In the genomic region with DNA sequence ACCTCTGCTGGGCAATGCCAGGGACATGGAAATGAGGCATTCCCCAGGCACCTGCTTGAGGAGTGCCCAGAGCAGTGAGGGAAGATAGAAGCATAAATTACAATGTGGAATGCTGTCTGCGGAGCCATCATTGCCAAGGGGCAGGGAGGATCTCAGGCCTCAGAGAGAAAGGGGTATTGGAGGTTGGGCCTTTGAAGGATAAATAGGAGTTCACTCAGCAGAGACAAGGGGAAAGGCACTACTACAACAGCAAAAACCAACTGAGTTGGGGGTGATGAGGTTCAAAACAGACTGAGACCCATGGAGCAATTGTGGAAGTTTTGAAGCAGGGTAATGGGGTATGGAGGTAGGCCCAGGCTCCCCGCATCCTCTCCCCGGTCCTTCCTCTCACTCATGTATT, we compare ENCODE assay signal across 27 cellular contexts.
"Had no signal": no experiment of that assay in that cellular context is flagged by ENCODE, and none has a peak within 500 bp of the region (broad histone marks: within the 10 kb centered on the region; RNA-seq: fewer than 3 reads in every experiment).

No MANE protein-coding gene starts in this region.

- H3K9me3 Mint-ChIP-seq: activated naive CD4-positive, alpha-beta T cell treated with anti-CD3 and anti-CD28 coated beads, Interleukin-2, amount 10 ng/mL, durations not matched to agents 7 days and 5 days; naive thymus-derived CD4-positive, alpha-beta T cell; stimulated activated naive CD8-positive, alpha-beta T cell treated with anti-CD3 and anti-CD28 coated beads, Interleukin-15, amount 100 ng/mL, for 72 hours; T-helper 1 cell treated with Interleukin-12 subunit alpha and Interleukin-12 subunit beta and Interleukin-4 antibody, amounts not matched to agents 30 μg/mL and 1 μg/mL, for 36 hours had no signal

- DNase-seq: activated CD4-positive, alpha-beta T cell treated with anti-CD3 and anti-CD28 coated beads for 4 hours; activated CD4-positive, alpha-beta T cell treated with anti-CD3 and anti-CD28 coated beads, Interleukin-2, amount 50 U/mL, for 48 hours; activated CD4-positive, CD25-positive, alpha-beta regulatory T cell; activated CD8-positive, alpha-beta memory T cell treated with anti-CD3 and anti-CD28 coated beads, Interleukin-2, amount 50 U/mL, for 48 hours; activated effector memory CD4-positive, alpha-beta T cell treated with anti-CD3 and anti-CD28 coated beads, Interleukin-2, amount 50 U/mL, for 16 hours; activated naive CD4-positive, alpha-beta T cell treated with anti-CD3 and anti-CD28 coated beads, Interleukin-2, amount 10 ng/mL, durations not matched to agents 7 days and 5 days; activated T-cell treated with anti-CD3 and anti-CD28 coated beads, Interleukin-2, amount 50 U/mL, for 48 hours; anterior cingulate cortex; brain microvascular endothelial cell; central memory CD4-positive, alpha-beta T cell; colonic mucosa; dorsolateral prefrontal cortex; esophagus squamous epithelium; gastrocnemius medialis; heart left ventricle; islet precursor cell; left cardiac atrium; mesendoderm; naive thymus-derived CD4-positive, alpha-beta T cell; pancreas; psoas muscle; right cardiac atrium; stimulated activated CD4-positive, alpha-beta T cell treated with anti-CD3 and anti-CD28 coated beads, Interleukin-12 subunit alpha, Interleukin-12 subunit beta, amount 100 ng/mL, for 4 hours; stimulated activated CD4-positive, alpha-beta T cell treated with anti-CD3 and anti-CD28 coated beads, Interleukin-4, amount 100 ng/mL, for 4 hours; stimulated activated naive CD8-positive, alpha-beta T cell treated with anti-CD3 and anti-CD28 coated beads, Interleukin-15, amount 100 ng/mL, for 72 hours; tibial artery had no signal

- H3K27ac Mint-ChIP-seq: activated naive CD4-positive, alpha-beta T cell treated with anti-CD3 and anti-CD28 coated beads, Interleukin-2, amount 10 ng/mL, durations not matched to agents 7 days and 5 days; T-helper 1 cell treated with Interleukin-12 subunit alpha and Interleukin-12 subunit beta and Interleukin-4 antibody, amounts not matched to agents 30 μg/mL and 1 μg/mL, for 36 hours had no signal

- H3K36me3 ChIP-seq: colonic mucosa had no signal

- H3K4me3 ChIP-seq: colonic mucosa, dorsolateral prefrontal cortex, esophagus squamous epithelium, gastrocnemius medialis, heart left ventricle, pancreas, psoas muscle, tibial artery had no signal

- H3K27ac ChIP-seq: brain microvascular endothelial cell, colonic mucosa, esophagus squamous epithelium, gastrocnemius medialis, heart left ventricle, pancreas, psoas muscle, tibial artery had no signal

- H3K9me3 ChIP-seq: colonic mucosa, esophagus squamous epithelium, gastrocnemius medialis, heart left ventricle, pancreas, psoas muscle, tibial artery had no signal

- ATAC-seq: gastrocnemius medialis; heart left ventricle; left cardiac atrium; naive thymus-derived CD4-positive, alpha-beta T cell; pancreas; psoas muscle; right cardiac atrium; stimulated activated naive CD8-positive, alpha-beta T cell treated with anti-CD3 and anti-CD28 coated beads, Interleukin-15, amount 100 ng/mL, for 72 hours had no signal

- H3K4me1 ChIP-seq: colonic mucosa, pancreas had no signal

- H3K4me3 Mint-ChIP-seq: activated naive CD4-positive, alpha-beta T cell treated with anti-CD3 and anti-CD28 coated beads, Interleukin-2, amount 10 ng/mL, durations not matched to agents 7 days and 5 days; naive thymus-derived CD4-positive, alpha-beta T cell; stimulated activated naive CD8-positive, alpha-beta T cell treated with anti-CD3 and anti-CD28 coated beads, Interleukin-15, amount 100 ng/mL, for 72 hours; T-helper 1 cell treated with Interleukin-12 subunit alpha and Interleukin-12 subunit beta and Interleukin-4 antibody, amounts not matched to agents 30 μg/mL and 1 μg/mL, for 36 hours had no signal

- H3K27me3 ChIP-seq: brain microvascular endothelial cell, colonic mucosa, dorsolateral prefrontal cortex, esophagus squamous epithelium, gastrocnemius medialis, heart left ventricle, pancreas, tibial artery had no signal

- H3K27me3 Mint-ChIP-seq: activated naive CD4-positive, alpha-beta T cell treated with anti-CD3 and anti-CD28 coated beads, Interleukin-2, amount 10 ng/mL, durations not matched to agents 7 days and 5 days; naive thymus-derived CD4-positive, alpha-beta T cell; stimulated activated naive CD8-positive, alpha-beta T cell treated with anti-CD3 and anti-CD28 coated beads, Interleukin-15, amount 100 ng/mL, for 72 hours had no signal
